Comparison of ENCODE assay signal across 8 cellular contexts in the genomic region with DNA sequence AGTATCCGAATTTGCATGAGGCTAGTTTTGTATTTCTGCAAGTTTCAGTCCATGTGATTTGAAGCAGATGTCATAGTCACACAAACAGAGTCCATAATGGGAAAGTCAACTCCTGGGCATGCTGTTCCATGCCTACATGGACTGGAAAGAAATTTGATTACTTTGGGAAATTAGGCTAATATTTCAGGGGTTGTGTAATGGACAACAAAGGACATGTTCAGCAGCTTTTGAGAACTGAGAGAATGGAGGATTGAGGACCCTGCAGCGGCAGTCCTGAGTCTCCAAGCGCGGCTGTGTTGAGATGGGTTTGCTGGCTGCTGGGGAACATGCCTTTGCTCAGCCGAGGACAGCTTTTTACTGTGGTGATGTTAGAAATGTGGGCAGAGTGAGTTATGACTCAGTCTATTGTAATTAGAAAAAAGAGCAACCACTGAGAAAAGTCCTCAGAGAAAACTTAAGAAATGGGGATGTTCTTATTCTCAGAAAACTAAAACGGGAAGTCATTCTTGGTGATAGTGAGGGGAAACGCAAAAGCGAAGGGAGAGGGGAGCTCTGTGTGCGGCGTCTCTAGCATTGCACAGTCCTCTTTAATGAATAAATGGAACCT.
DNase-seq lines count a peak whose midpoint lies in the region; ATAC-seq and TF ChIP-seq lines count a peak whose summit lies in the region.

No MANE protein-coding gene starts in this region.

- H3K9me3 Mint-ChIP-seq in activated T-helper 17 cell treated with anti-CD3 and anti-CD28 coated beads, Interleukin-2, amount 50 U/mL, for 72 hours, result no peaks in the 10 kb centered on the region

- no peaks in the 10 kb centered on the region for H3K79me2 ChIP-seq in hepatocyte

- no peak overlapping the region for H3K4me2 ChIP-seq in hepatocyte

- no peaks in the 10 kb centered on the region for H3K27me3 Mint-ChIP-seq in activated T-helper 17 cell treated with anti-CD3 and anti-CD28 coated beads, Interleukin-2, amount 50 U/mL, for 72 hours

- POLR2A ChIA-PET in RWPE1 (lab: Yijun Ruan, JAX; ENCODE audit: low non-redundant PET), result no interaction called here

- no peak for TF ChIP-seq CTCF in lung (IDR thresholded peaks at IDR 0.05; ENCODE audit: control extremely low read depth, extremely low read depth)
- no peak for TF ChIP-seq CTCF in RWPE1 (conservative IDR thresholded peaks at IDR 0.05; ENCODE audit: low read depth)
- no peak for TF ChIP-seq CTCF in hepatocyte (IDR thresholded peaks at IDR 0.05; ENCODE audit: poor library complexity)

- H3K4me1 Mint-ChIP-seq in activated T-helper 17 cell treated with anti-CD3 and anti-CD28 coated beads, Interleukin-2, amount 50 U/mL, for 72 hours, result peaks cover 34% of the 10 kb centered on the region

- H3K9me3 ChIP-seq in lung (ENCODE audit: control insufficient read depth in 2 of 2, insufficient read depth in 1 of 2, low read length in 1 of 2) (peaks cover 0 to 1% of the 10 kb centered on the region in 2 donors), hepatocyte (ENCODE audit: low read depth) (no peaks in the 10 kb centered on the region)

- H3K9me2 ChIP-seq in hepatocyte (replicated peaks; ENCODE audit: insufficient read depth), result no peaks in the 10 kb centered on the region

- H3K27me3 ChIP-seq in lung (ENCODE audit: control insufficient read depth, insufficient read depth) (no peaks in the 10 kb centered on the region), hepatocyte (no peaks in the 10 kb centered on the region)

- CTCF ChIA-PET in RWPE1 (lab: Yijun Ruan, JAX), result interaction anchor here (1.1 kb wide), 1 partner anchor 9 kb away, joined by 3 read pairs; no protein-coding TSS in a partner anchor

- H4K20me1 ChIP-seq in hepatocyte (ENCODE audit: insufficient read depth, poor library complexity, severe bottlenecking), result no peaks in the 10 kb centered on the region

- H3K36me3 Mint-ChIP-seq in activated T-helper 17 cell treated with anti-CD3 and anti-CD28 coated beads, Interleukin-2, amount 50 U/mL, for 72 hours (ENCODE audit: low read depth), result peaks cover 7% of the 10 kb centered on the region

- H3K4me1 ChIP-seq in lung (ENCODE audit: control insufficient read depth in 2 of 2, insufficient read depth in 2 of 2, low read length in 2 of 2) (peaks cover 0 to 2% of the 10 kb centered on the region in 2 donors), hepatocyte (ENCODE audit: insufficient read depth) (no peaks in the 10 kb centered on the region)

- peak overlapping the region; percentile 76 for H3K4me3 Mint-ChIP-seq in activated T-helper 17 cell treated with anti-CD3 and anti-CD28 coated beads, Interleukin-2, amount 50 U/mL, for 72 hours

- ATAC-seq in GM21367 (IDR thresholded peaks at IDR 0.05; ENCODE audit: unreplicated experiment), result peak; percentile 73
- ATAC-seq in HG03575 (IDR thresholded peaks at IDR 0.05; ENCODE audit: extremely low read depth, insufficient number of reproducible peaks, low FRiP score, unreplicated experiment), result peak; percentile 67
- ATAC-seq in activated T-helper 17 cell treated with anti-CD3 and anti-CD28 coated beads, Interleukin-2, amount 50 U/mL, for 72 hours (replicated peaks), result peak; percentile 90
- ATAC-seq in lung (ENCODE audit: insufficient read depth, low FRiP score), result peak; percentile 54

- peak; percentile 59 for DNase-seq in GDM1 (lab: John Stamatoyannopoulos, UW)
- DNase-seq in lung (ENCODE audit: low spot score), result no peak
- no peak for DNase-seq in RWPE1 (ENCODE audit: low spot score)
- DNase-seq in UCSD-AML1 (lab: John Stamatoyannopoulos, UW; ENCODE audit: unreplicated experiment), result no peak
- DNase-seq in hepatocyte (ENCODE audit: low spot score), result no peak

- H3K36me3 ChIP-seq in lung (ENCODE audit: control insufficient read depth in 2 of 2, insufficient read depth in 2 of 2, low read length in 2 of 2) (no peaks in the 10 kb centered on the region), hepatocyte (replicated peaks; ENCODE audit: insufficient read depth, low read depth) (no peaks in the 10 kb centered on the region)

- H3K27ac ChIP-seq in lung (ENCODE audit: low read depth in 1 of 2, low read length in 1 of 2) (peak overlapping the region in 1 of 2 donors; percentile 57), RWPE1 (no peak overlapping the region), hepatocyte (no peak overlapping the region)

- no peak overlapping the region for H2AFZ ChIP-seq in hepatocyte

- WGBS in lung, 2 donors, result 37 to 66% methylated on average over 10 of the region's 10 CpGs
- WGBS in hepatocyte (ENCODE audit: low lambda C conversion rate, missing lambda C conversion rate), result 84% methylated on average over 10 of the region's 10 CpGs

- no peak overlapping the region for H3K4me3 ChIP-seq in lung
- H3K4me3 ChIP-seq in hepatocyte, result no peak overlapping the region

- peak overlapping the region; percentile 86 for H3K27ac Mint-ChIP-seq in activated T-helper 17 cell treated with anti-CD3 and anti-CD28 coated beads, Interleukin-2, amount 50 U/mL, for 72 hours
